ENCODE assay signal across 1 cellular context in genomic region chr19:3970313-3970807, GRCh38.
TF ChIP-seq lines count a peak whose summit lies in the region.

No MANE protein-coding gene starts in this region.

TF ChIP-seq in HEK293, 187 proteins besides CTCF, POLR2A, EP300 and RAD21 (continued from another document):
- TF ChIP-seq ZNF398 (tag by site-specific recombination; IDR thresholded peaks at IDR 0.05) (no peak), ZNF513 (tag by site-specific recombination; IDR thresholded peaks at IDR 0.05) (no peak), ZNF16 (tag by site-specific recombination; IDR thresholded peaks at IDR 0.05; ENCODE audit: low read depth) (no peak), ZBTB10 (tag by site-specific recombination; IDR thresholded peaks at IDR 0.05) (0 out of 2 replicates have a peak, but pooled peaks have one; percentile 29), SALL2 (tag by site-specific recombination; IDR thresholded peaks at IDR 0.05; ENCODE audit: borderline replicate concordance) (no peak)
TF ChIP-seq in HEK293: peak in this region for 10.
